Comparison of ENCODE assay signal across 27 cellular contexts in the genomic region with DNA sequence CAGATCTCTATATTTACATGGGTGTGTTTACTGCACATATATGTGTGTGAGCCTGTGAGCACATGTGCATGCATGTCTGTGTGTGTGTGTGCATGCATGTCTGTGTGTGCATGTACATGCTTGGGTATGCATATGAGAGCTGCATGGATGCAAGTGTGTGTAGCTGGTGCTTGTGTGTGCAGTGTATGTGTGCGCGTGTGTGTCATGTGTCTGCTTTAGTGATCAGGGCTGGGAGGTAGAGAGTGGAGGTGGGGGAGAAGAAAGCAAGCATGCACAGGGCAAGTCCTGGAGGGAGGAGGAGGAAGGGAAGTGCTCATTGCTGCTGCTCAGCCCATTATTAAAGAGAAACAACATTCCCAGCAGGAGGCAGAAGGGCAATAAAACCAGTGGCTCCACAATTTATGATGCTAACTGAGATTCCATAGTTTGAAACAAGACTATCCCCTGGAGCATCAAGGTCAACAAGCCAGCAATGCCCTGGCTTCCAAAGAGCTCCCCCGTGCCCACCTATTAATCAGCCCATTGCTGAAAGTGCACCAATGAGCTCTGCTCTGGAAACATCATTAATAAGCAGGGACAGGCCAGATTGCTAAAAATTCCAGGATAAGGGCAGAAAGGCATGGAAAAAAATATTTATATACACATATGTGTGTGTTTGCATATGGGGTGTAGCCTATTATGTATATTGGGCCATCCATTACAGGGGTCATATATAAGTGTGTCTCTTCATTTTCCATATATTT.
A peak's percentile ranks its signal among the peaks of the same experiment; 100 is the strongest.
DNase-seq lines count a peak whose midpoint lies in the region; ATAC-seq, FAIRE-seq and TF ChIP-seq lines count a peak whose summit lies in the region.
"Had no signal": no experiment of that assay in that cellular context is flagged by ENCODE, and none has a peak within 500 bp of the region (broad histone marks: within the 10 kb centered on the region; RNA-seq: fewer than 3 reads in every experiment).

No MANE protein-coding gene starts in this region.

- H3K4me3 ChIP-seq in bronchial epithelial cell (ENCODE audit: low read depth, low read length) (no peak overlapping the region), aorta (ENCODE audit: low read length in 2 of 2) (no peak overlapping the region)
- H3K4me3 ChIP-seq: breast epithelium, lower lobe of right lung, spleen had no signal

- H3K27ac Mint-ChIP-seq in osteocyte (ENCODE audit: unreplicated experiment): no peak overlapping the region
- H3K27ac Mint-ChIP-seq: activated CD8-positive, alpha-beta T cell treated with anti-CD3 and anti-CD28 coated beads, Interleukin-2, amount 10 ng/mL, durations not matched to agents 7 days and 5 days had no signal

- H3K27me3 ChIP-seq in bronchial epithelial cell (ENCODE audit: control insufficient read depth, insufficient read depth, low read length): no peaks in the 10 kb centered on the region
- no peaks in the 10 kb centered on the region for H3K27me3 ChIP-seq in aorta (ENCODE audit: control insufficient read depth in 1 of 2, insufficient read depth in 2 of 2, low read length in 1 of 2)
- H3K27me3 ChIP-seq: BE2C, breast epithelium, spleen had no signal

- 86 to 88% methylated on average over 3 of the region's 3 CpGs for WGBS in aorta, 2 donors

- no peaks in the 10 kb centered on the region for H3K36me3 Mint-ChIP-seq in osteocyte (ENCODE audit: unreplicated experiment)

- DNase-seq in NCI-H748 (lab: John Stamatoyannopoulos, UW; ENCODE audit: unreplicated experiment): peak; percentile 10
- DNase-seq in NCI-H748 treated with DMSO at 0.1 percent for 48 hours (lab: John Stamatoyannopoulos, UW): no peak
- DNase-seq in bronchial epithelial cell (ENCODE audit: low read depth): no peak
- DNase-seq in islet precursor cell: peak; percentile 78
- no peak for DNase-seq in aorta
- DNase-seq in sciatic nerve (ENCODE audit: low spot score): no peak
- no peak for DNase-seq in NCI-H128 (lab: John Stamatoyannopoulos, UW; ENCODE audit: unreplicated experiment)
- DNase-seq in osteocyte (ENCODE audit: extremely low spot score, unreplicated experiment): no peak
- DNase-seq: activated CD8-positive, alpha-beta T cell treated with anti-CD3 and anti-CD28 coated beads, Interleukin-2, amount 10 ng/mL, durations not matched to agents 7 days and 5 days; activated gamma-delta T cell treated with Interleukin-2 at 50 U/mL for 16 hours; COR-L47; DMS79; IMR-90; lower lobe of right lung; NCI-H1436 treated with DMSO at 0.1 percent for 48 hours; NCI-H524; nucleus accumbens; spleen; stimulated activated CD4-positive, alpha-beta T cell treated with anti-CD3 and anti-CD28 coated beads, Interleukin-4, amount 100 ng/mL, for 1 hour; stimulated activated naive CD8-positive, alpha-beta T cell treated with anti-CD3 and anti-CD28 coated beads, Interleukin-15, Interleukin-2, amounts not matched to agents 100 U/mL and 50 U/mL, for 24 hours had no signal

- H3K9me3 ChIP-seq in aorta (ENCODE audit: control insufficient read depth, low read length): no peaks in the 10 kb centered on the region
- H3K9me3 ChIP-seq: BE2C, breast epithelium, lower lobe of right lung, spleen had no signal

- peak; percentile 95 for FAIRE-seq in bronchial epithelial cell (lab: Jason Lieb, UNC)
- FAIRE-seq: A204.1, endothelial cell of umbilical vein, GM12891, islet of Langerhans had no signal

- no peak for TF ChIP-seq CTCF in bronchial epithelial cell (IDR thresholded peaks at IDR 0.05; ENCODE audit: insufficient read depth, low read length, severe bottlenecking)
- TF ChIP-seq CTCF in osteocyte (IDR thresholded peaks at IDR 0.05): no peak

- no peak overlapping the region for H3K4me3 Mint-ChIP-seq in osteocyte (ENCODE audit: unreplicated experiment)
- H3K4me3 Mint-ChIP-seq: activated CD8-positive, alpha-beta T cell treated with anti-CD3 and anti-CD28 coated beads, Interleukin-2, amount 10 ng/mL, durations not matched to agents 7 days and 5 days had no signal

- intact Hi-C loops in aorta (cut with DNase I): no loop called here
- intact Hi-C loops in sciatic nerve (cut with DNase I): no loop called here

- H3K27ac ChIP-seq in aorta (ENCODE audit: low read depth in 1 of 2, low read length in 2 of 2): no peak overlapping the region
- H3K27ac ChIP-seq: breast epithelium, lower lobe of right lung, RWPE1, spleen had no signal

- no peaks in the 10 kb centered on the region for H3K9me3 Mint-ChIP-seq in osteocyte (ENCODE audit: unreplicated experiment)

- H3K36me3 ChIP-seq in bronchial epithelial cell (ENCODE audit: control insufficient read depth, insufficient read depth, low read length) (no peaks in the 10 kb centered on the region), aorta (ENCODE audit: control insufficient read depth in 1 of 2, insufficient read depth in 2 of 2, low read length in 1 of 2) (no peaks in the 10 kb centered on the region)
- H3K36me3 ChIP-seq: BE2C, breast epithelium, lower lobe of right lung, spleen had no signal

- peaks cover 44% of the 10 kb centered on the region for H3K4me1 Mint-ChIP-seq in osteocyte (ENCODE audit: unreplicated experiment)

- peaks cover 6% of the 10 kb centered on the region for H3K27me3 Mint-ChIP-seq in osteocyte (ENCODE audit: unreplicated experiment)

- ATAC-seq in aorta (ENCODE audit: low FRiP score) (peak; percentile 55), sciatic nerve (no peak)
- ATAC-seq: activated CD8-positive, alpha-beta T cell treated with anti-CD3 and anti-CD28 coated beads, Interleukin-2, amount 10 ng/mL, durations not matched to agents 7 days and 5 days; lower lobe of right lung; stimulated activated naive CD8-positive, alpha-beta T cell treated with anti-CD3 and anti-CD28 coated beads, Interleukin-15, Interleukin-2, amounts not matched to agents 100 U/mL and 50 U/mL, for 24 hours had no signal

- H3K4me1 ChIP-seq in aorta (ENCODE audit: control insufficient read depth in 1 of 2, insufficient read depth in 2 of 2, low read length in 2 of 2): no peaks in the 10 kb centered on the region
- H3K4me1 ChIP-seq: breast epithelium had no signal

Comparison
In these comparisons a context has a peak if more than half of its experiments do, and no peak if none do; other contexts are left out.
1. DNase-seq: peak in NCI-H748 (single experiment) and islet precursor cell (single experiment); none in NCI-H748 treated with DMSO at 0.1 percent for 48 hours (single experiment), bronchial epithelial cell (single experiment), aorta (0 of 2), sciatic nerve (single experiment), NCI-H128 (single experiment) and osteocyte (single experiment).